3 cellular contexts compared by ENCODE assay signal in the genomic region with DNA sequence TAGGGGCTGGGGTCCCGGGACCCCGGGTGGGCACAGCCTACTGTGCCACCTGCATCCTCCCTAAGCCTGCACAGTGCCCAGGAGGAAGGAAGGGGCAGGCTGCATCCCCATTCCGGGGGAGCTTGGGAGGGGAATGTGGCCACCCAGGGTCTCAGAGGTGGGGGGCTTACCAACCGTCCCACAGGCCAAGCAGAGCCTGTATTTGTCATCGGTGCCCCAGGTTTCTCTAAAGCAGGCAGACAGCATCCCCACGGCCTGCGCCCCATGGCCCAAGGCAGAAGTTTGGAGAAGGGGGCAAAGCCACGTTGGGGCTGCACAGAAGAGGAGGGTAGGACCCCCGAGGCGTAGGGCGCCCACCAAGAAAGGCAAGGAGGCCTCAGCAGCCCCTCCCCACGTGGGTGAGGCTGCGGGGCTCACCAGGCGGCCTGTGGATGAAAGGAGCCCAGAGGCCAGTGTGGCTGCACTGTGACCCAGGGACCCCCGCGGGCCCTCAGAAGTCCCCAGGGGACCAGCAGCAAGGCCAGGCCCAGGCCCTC.
TF ChIP-seq lines count a peak whose summit lies in the region.

No MANE protein-coding gene starts in this region.

TF ChIP-seq in A549, 52 proteins besides CTCF, POLR2A, EP300 and RAD21:
- TF ChIP-seq EHF (CRISPR knock-in tag; IDR thresholded peaks at IDR 0.05) = no peak
- no peak for TF ChIP-seq CHD4 (IDR thresholded peaks at IDR 0.05; ENCODE audit: borderline replicate concordance)
- no peak for TF ChIP-seq PBX3 (IDR thresholded peaks at IDR 0.05)
- no peak for TF ChIP-seq ZC3H11A (IDR thresholded peaks at IDR 0.05)
- no peak for TF ChIP-seq CBX2 (IDR thresholded peaks at IDR 0.05; ENCODE audit: borderline replicate concordance, low read depth)
- no peak for TF ChIP-seq MAX (IDR thresholded peaks at IDR 0.05)
- TF ChIP-seq HMGXB4 (CRISPR knock-in tag; IDR thresholded peaks at IDR 0.05; ENCODE audit: borderline replicate concordance) = no peak
- no peak for TF ChIP-seq CBX8 (IDR thresholded peaks at IDR 0.05)
- no peak for TF ChIP-seq ZFP36 (IDR thresholded peaks at IDR 0.05; ENCODE audit: borderline replicate concordance, partially characterized antibody)
- TF ChIP-seq CHD2 (IDR thresholded peaks at IDR 0.05; ENCODE audit: low read length, partially characterized antibody) = no peak
- no peak for TF ChIP-seq NR3C1 (IDR thresholded peaks at IDR 0.05)
- no peak for TF ChIP-seq ESRRA (IDR thresholded peaks at IDR 0.05; ENCODE audit: borderline replicate concordance, low read length)
- no peak for TF ChIP-seq FOSB (CRISPR knock-in tag; IDR thresholded peaks at IDR 0.05)
- no peak for TF ChIP-seq FOSL2 (IDR thresholded peaks at IDR 0.05)
- TF ChIP-seq FOSL2 (CRISPR knock-in tag; IDR thresholded peaks at IDR 0.05) = no peak
- TF ChIP-seq BHLHE40 (IDR thresholded peaks at IDR 0.05; ENCODE audit: low read depth, low read length) = no peak
- no peak for TF ChIP-seq TP53 (CRISPR knock-in tag; IDR thresholded peaks at IDR 0.05)
- TF ChIP-seq EHMT2 (IDR thresholded peaks at IDR 0.05; ENCODE audit: low read depth) = no peak
- TF ChIP-seq ZNF302 (CRISPR knock-in tag; IDR thresholded peaks at IDR 0.05) = no peak

TF ChIP-seq in IMR-90, 13 proteins besides CTCF, POLR2A, EP300 and RAD21:
- TF ChIP-seq MAZ (IDR thresholded peaks at IDR 0.05; ENCODE audit: borderline replicate concordance, low read depth, low read length) = no peak
- no peak for TF ChIP-seq FOS (IDR thresholded peaks at IDR 0.05; ENCODE audit: low read depth, low read length)
- TF ChIP-seq BHLHE40 (IDR thresholded peaks at IDR 0.05; ENCODE audit: low read depth, low read length) = no peak
- no peak for TF ChIP-seq RFX5 (IDR thresholded peaks at IDR 0.05; ENCODE audit: low read depth, low read length)
- TF ChIP-seq CEBPB (IDR thresholded peaks at IDR 0.05; ENCODE audit: low read depth, low read length) = no peak
- TF ChIP-seq, protein P1, sequence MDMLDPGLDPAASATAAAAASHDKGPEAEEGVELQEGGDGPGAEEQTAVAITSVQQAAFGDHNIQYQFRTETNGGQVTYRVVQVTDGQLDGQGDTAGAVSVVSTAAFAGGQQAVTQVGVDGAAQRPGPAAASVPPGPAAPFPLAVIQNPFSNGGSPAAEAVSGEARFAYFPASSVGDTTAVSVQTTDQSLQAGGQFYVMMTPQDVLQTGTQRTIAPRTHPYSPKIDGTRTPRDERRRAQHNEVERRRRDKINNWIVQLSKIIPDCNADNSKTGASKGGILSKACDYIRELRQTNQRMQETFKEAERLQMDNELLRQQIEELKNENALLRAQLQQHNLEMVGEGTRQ (IDR thresholded peaks at IDR 0.05; ENCODE audit: low read depth, low read length) = no peak
- no peak for TF ChIP-seq NFE2L2 (IDR thresholded peaks at IDR 0.05; ENCODE audit: low read depth, low read length)
- TF ChIP-seq CHD1 (IDR thresholded peaks at IDR 0.05; ENCODE audit: low read depth, low read length) = no peak
- no peak for TF ChIP-seq RCOR1 (IDR thresholded peaks at IDR 0.05; ENCODE audit: insufficient replicate concordance, low read length)
- TF ChIP-seq MXI1 (IDR thresholded peaks at IDR 0.05; ENCODE audit: borderline replicate concordance, low read depth, low read length) = no peak
- no peak for TF ChIP-seq MAFK (IDR thresholded peaks at IDR 0.05; ENCODE audit: low read depth, low read length)
- no peak for TF ChIP-seq SMC3 (IDR thresholded peaks at IDR 0.05; ENCODE audit: low read depth, low read length)
- no peak for TF ChIP-seq ELK1 (IDR thresholded peaks at IDR 0.05; ENCODE audit: borderline replicate concordance, low read depth, low read length)

TF ChIP-seq in neural cell, 6 proteins besides CTCF, POLR2A, EP300 and RAD21:
- TF ChIP-seq POLR2AphosphoS5 (IDR thresholded peaks at IDR 0.05) (no peak), EZH2 (IDR thresholded peaks at IDR 0.05; ENCODE audit: borderline replicate concordance, insufficient read depth, low read length, poor library complexity, severe bottlenecking) (no peak), TAF1 (IDR thresholded peaks at IDR 0.05; ENCODE audit: low read depth) (no peak), SMC3 (conservative IDR thresholded peaks at IDR 0.05; ENCODE audit: poor library complexity) (no peak), MXI1 (conservative IDR thresholded peaks at IDR 0.05; ENCODE audit: poor library complexity, severe bottlenecking) (no peak)
- TF ChIP-seq, protein P2, sequence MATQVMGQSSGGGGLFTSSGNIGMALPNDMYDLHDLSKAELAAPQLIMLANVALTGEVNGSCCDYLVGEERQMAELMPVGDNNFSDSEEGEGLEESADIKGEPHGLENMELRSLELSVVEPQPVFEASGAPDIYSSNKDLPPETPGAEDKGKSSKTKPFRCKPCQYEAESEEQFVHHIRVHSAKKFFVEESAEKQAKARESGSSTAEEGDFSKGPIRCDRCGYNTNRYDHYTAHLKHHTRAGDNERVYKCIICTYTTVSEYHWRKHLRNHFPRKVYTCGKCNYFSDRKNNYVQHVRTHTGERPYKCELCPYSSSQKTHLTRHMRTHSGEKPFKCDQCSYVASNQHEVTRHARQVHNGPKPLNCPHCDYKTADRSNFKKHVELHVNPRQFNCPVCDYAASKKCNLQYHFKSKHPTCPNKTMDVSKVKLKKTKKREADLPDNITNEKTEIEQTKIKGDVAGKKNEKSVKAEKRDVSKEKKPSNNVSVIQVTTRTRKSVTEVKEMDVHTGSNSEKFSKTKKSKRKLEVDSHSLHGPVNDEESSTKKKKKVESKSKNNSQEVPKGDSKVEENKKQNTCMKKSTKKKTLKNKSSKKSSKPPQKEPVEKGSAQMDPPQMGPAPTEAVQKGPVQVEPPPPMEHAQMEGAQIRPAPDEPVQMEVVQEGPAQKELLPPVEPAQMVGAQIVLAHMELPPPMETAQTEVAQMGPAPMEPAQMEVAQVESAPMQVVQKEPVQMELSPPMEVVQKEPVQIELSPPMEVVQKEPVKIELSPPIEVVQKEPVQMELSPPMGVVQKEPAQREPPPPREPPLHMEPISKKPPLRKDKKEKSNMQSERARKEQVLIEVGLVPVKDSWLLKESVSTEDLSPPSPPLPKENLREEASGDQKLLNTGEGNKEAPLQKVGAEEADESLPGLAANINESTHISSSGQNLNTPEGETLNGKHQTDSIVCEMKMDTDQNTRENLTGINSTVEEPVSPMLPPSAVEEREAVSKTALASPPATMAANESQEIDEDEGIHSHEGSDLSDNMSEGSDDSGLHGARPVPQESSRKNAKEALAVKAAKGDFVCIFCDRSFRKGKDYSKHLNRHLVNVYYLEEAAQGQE (IDR thresholded peaks at IDR 0.05; ENCODE audit: borderline replicate concordance) = no peak
